ENCODE assay signal across 8 cellular contexts in the genomic region with DNA sequence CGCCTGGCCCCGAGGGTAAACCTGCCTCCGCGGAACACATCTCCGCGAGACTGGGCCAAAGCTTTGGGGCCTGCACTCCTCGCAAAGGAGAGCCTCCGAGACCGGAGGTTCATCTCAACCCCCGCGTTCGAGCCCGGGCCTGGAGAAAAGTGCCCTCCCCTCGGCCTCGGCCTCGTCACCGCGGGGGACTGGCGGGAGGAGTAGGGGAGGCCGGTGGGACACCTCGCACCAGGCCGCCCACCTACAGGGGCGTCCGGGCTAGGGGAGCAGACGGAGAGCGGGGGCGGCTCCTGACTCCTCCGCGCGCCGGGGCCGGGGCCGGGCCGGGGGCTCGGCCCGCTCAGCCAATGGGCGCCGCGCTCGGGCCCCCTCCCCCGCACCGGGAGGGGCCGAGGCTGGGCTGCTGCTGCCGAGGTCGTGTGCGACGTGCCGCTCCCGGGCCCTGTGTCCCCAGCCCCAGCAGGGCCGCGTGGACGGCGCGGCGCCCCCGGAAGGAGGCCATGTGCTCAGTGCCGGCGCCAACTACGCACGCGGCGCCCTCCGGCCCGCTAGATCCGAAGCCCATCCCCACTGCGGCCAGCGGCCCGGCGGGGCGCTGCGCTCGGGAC. TPM values are rescaled to one million over a fixed set of nuclear protein-coding genes. Genes with fewer than 3 reads are reported as not detected.
DNase-seq lines count a peak whose midpoint lies in the region; ATAC-seq lines count a peak whose summit lies in the region.

No MANE protein-coding gene starts in this region.

- POLR2A ChIA-PET in activated CD4-positive, alpha-beta memory T cell treated with anti-CD3 and anti-CD28 coated beads for 36 hours (lab: Charles Lee) = interaction anchor here (1.0 to 1.8 kb wide), 5 partner anchors 13 to 35 kb away, joined by 3 to 12 read pairs (median 4); no protein-coding TSS in a partner anchor

- DNase-seq in Right ventricle myocardium inferior (ENCODE audit: missing footprints) = no peak
- no peak for DNase-seq in cardiac septum (ENCODE audit: low spot score)
- DNase-seq in NCI-H2171 (lab: John Stamatoyannopoulos, UW) = peak; percentile 55
- DNase-seq in activated CD4-positive, alpha-beta memory T cell treated with anti-CD3 and anti-CD28 coated beads for 36 hours = peak; percentile 81
- peak; percentile 41 for DNase-seq in effector CD8-positive, alpha-beta T cell (lab: John Stamatoyannopoulos, UW)
- DNase-seq in mesendoderm = peak; percentile 74
- peak; percentile 47 for DNase-seq in stimulated activated CD8-positive, alpha-beta memory T cell treated with anti-CD3 and anti-CD28 coated beads, Interleukin-15, amount 100 ng/mL, for 24 hours (ENCODE audit: low read depth)

- peaks cover 3% of the 10 kb centered on the region for H3K79me1 ChIP-seq in mesendoderm (ENCODE audit: low read length)

- no CpG with 5 or more reads among the region's 72 CpGs for WGBS in mesendoderm (ENCODE audit: extremely low coverage, insufficient coverage, low lambda C conversion rate)

- H3K4me2 ChIP-seq in mesendoderm (ENCODE audit: low read length) = peak overlapping the region; percentile 65

- peak overlapping the region; percentile 92 for H3K56ac ChIP-seq in mesendoderm (ENCODE audit: low read length)

- no peaks in the 10 kb centered on the region for H3K27me3 ChIP-seq in mesendoderm (ENCODE audit: insufficient read depth, low read length, poor library complexity)

- H3K4ac ChIP-seq in mesendoderm (ENCODE audit: low read depth, low read length) = no peak overlapping the region

- H3K36me3 ChIP-seq in mesendoderm (ENCODE audit: control insufficient read depth, insufficient read depth, low read length) = no peaks in the 10 kb centered on the region

- peaks cover 51% of the 10 kb centered on the region for H3K4me1 Mint-ChIP-seq in activated CD4-positive, alpha-beta memory T cell treated with anti-CD3 and anti-CD28 coated beads for 36 hours (ENCODE audit: low read depth)

- intact Hi-C loops in Right ventricle myocardium inferior (cut with DNase I) = loop anchor here (2.0 to 5.0 kb wide), 2 partner anchors 17 to 36 kb away; no protein-coding TSS in a partner anchor
- intact Hi-C loops in cardiac septum (cut with DNase I) = loop anchor here (1.0 kb wide), 1 partner anchor 34 kb away; no protein-coding TSS in a partner anchor
- intact Hi-C loops in activated CD4-positive, alpha-beta memory T cell treated with anti-CD3 and anti-CD28 coated beads for 36 hours (cut with micrococcal nuclease) = loop anchor here (1.0 to 10.0 kb wide), 7 partner anchors 13 to 1677 kb away; a partner anchor contains a TSS

- H3K4me3 ChIP-seq in mesendoderm (ENCODE audit: low read length) = peak overlapping the region; percentile 86

- CTCF ChIA-PET in activated CD4-positive, alpha-beta memory T cell treated with anti-CD3 and anti-CD28 coated beads for 36 hours (lab: Charles Lee) = interaction anchor here (1.6 kb wide), 1 partner anchor 116 kb away, joined by 5 read pairs; no protein-coding TSS in a partner anchor

- no peak overlapping the region for H2BK120ac ChIP-seq in mesendoderm (ENCODE audit: low read depth, low read length)

- H3K4me1 ChIP-seq in mesendoderm (ENCODE audit: control insufficient read depth, low read depth, low read length) = peaks cover 16% of the 10 kb centered on the region

- H3K9ac ChIP-seq in mesendoderm (ENCODE audit: low read length) = peak overlapping the region; percentile 86

- H2AK5ac ChIP-seq in mesendoderm (ENCODE audit: low read length) = no peak overlapping the region

- H3K79me2 ChIP-seq in mesendoderm (ENCODE audit: control insufficient read depth, insufficient read depth, low read length) = peaks cover 57% of the 10 kb centered on the region

- H3K27ac Mint-ChIP-seq in activated CD4-positive, alpha-beta memory T cell treated with anti-CD3 and anti-CD28 coated beads for 36 hours = peak overlapping the region; percentile 96

- H3K27ac ChIP-seq in mesendoderm (ENCODE audit: low read depth, low read length) = peak overlapping the region; percentile 84

- H4K8ac ChIP-seq in mesendoderm (ENCODE audit: low read depth, low read length) = no peak overlapping the region

- peak; percentile 71 for ATAC-seq in Right ventricle myocardium inferior
- ATAC-seq in HG02938 (IDR thresholded peaks at IDR 0.05; ENCODE audit: unreplicated experiment) = peak; percentile 34

- peak overlapping the region; percentile 52 for H2BK5ac ChIP-seq in mesendoderm (ENCODE audit: low read length)

- H4K5ac ChIP-seq in mesendoderm (ENCODE audit: low read length) = no peak overlapping the region

- peaks cover 35% of the 10 kb centered on the region for H3K36me3 Mint-ChIP-seq in activated CD4-positive, alpha-beta memory T cell treated with anti-CD3 and anti-CD28 coated beads for 36 hours

- H3K23ac ChIP-seq in mesendoderm (ENCODE audit: low read length) = no peak overlapping the region

- H3K18ac ChIP-seq in mesendoderm (ENCODE audit: low read length) = peak overlapping the region; percentile 86

- no peaks in the 10 kb centered on the region for H3K27me3 Mint-ChIP-seq in activated CD4-positive, alpha-beta memory T cell treated with anti-CD3 and anti-CD28 coated beads for 36 hours

- no peaks in the 10 kb centered on the region for H3K9me3 Mint-ChIP-seq in activated CD4-positive, alpha-beta memory T cell treated with anti-CD3 and anti-CD28 coated beads for 36 hours

- peak overlapping the region; percentile 94 for H3K4me3 Mint-ChIP-seq in activated CD4-positive, alpha-beta memory T cell treated with anti-CD3 and anti-CD28 coated beads for 36 hours

- no peak overlapping the region for H2BK15ac ChIP-seq in mesendoderm (replicated peaks; ENCODE audit: low read depth)

RNA-seq across cellular contexts. Expression of a gene that starts 0.7 kb away (rescaled TPM):
- total RNA-seq in Right ventricle myocardium inferior = 46.4 TPM
- total RNA-seq in cardiac septum = 31.9 TPM
- total RNA-seq in activated CD4-positive, alpha-beta memory T cell treated with anti-CD3 and anti-CD28 coated beads for 36 hours = 10 to 100 TPM; 67.6 to 73.6 TPM
- polyA plus RNA-seq in mesendoderm (2013, experiment 1 of 2) = 253 TPM
- 262 TPM for polyA plus RNA-seq in mesendoderm (2013, experiment 2 of 2)

Comparison
In these comparisons a context has a peak if more than half of its experiments do, and no peak if none do; other contexts are left out.
1. DNase-seq: peak in NCI-H2171 (single experiment), activated CD4-positive, alpha-beta memory T cell treated with anti-CD3 and anti-CD28 coated beads for 36 hours (single experiment), effector CD8-positive, alpha-beta T cell (single experiment), mesendoderm (single experiment) and stimulated activated CD8-positive, alpha-beta memory T cell treated with anti-CD3 and anti-CD28 coated beads, Interleukin-15, amount 100 ng/mL, for 24 hours (single experiment); none in Right ventricle myocardium inferior (single experiment) and cardiac septum (single experiment).